In genomic region chr5:77194762-77195161, GRCh38 we compare ENCODE assay signal across 2 cellular contexts.
TF ChIP-seq lines count a peak whose summit lies in the region.

No MANE protein-coding gene starts in this region.

TF ChIP-seq in HepG2, 621 proteins besides CTCF, POLR2A, EP300 and RAD21:
- TF ChIP-seq ZUFSP (CRISPR knock-in tag; IDR thresholded peaks at IDR 0.05; ENCODE audit: borderline replicate concordance) (no peak), MAFK (conservative IDR thresholded peaks at IDR 0.05 in 1 of 2, IDR thresholded peaks at IDR 0.05 in 1 of 2; ENCODE audit: low read length in 2 of 2) (peak in 1 of 2 experiments; percentile 10; a peak in 1 of 4 replicates), NFE2L2 (IDR thresholded peaks at IDR 0.05; ENCODE audit: low read length) (peak; percentile 52; the same call in 1 of the 2 replicates)
TF ChIP-seq in HepG2: peak in this region for 2.

TF ChIP-seq in HEK293, 187 proteins besides CTCF, POLR2A, EP300 and RAD21 (continued from another document):
- no peak for TF ChIP-seq ZBTB49 (tag by site-specific recombination; IDR thresholded peaks at IDR 0.05; ENCODE audit: low read depth)
TF ChIP-seq in HEK293: peak in this region for 1.
